ENCODE assay signal across 17 cellular contexts in the genomic region with DNA sequence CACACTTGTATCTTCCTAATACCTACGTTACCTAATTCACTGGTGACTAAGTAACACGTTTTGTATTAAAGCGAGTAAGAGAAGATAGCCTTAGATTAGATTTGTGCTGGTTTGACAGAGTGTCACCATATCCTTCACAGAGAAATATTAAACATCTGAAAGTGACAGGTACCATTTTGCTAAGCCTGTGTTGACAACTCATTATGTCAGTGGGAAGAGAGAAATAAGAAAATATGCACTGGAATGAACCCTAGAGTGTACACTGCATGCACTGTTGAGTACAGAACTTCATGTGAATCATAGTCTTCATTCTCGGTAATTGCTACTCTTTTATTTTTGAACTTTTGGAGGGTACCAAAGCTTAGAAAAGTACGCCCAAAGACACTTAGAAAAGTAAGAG. TPM values are rescaled to one million over a fixed set of nuclear protein-coding genes. Genes with fewer than 3 reads are reported as not detected.
DNase-seq lines count a peak whose midpoint lies in the region; ATAC-seq, FAIRE-seq and TF ChIP-seq lines count a peak whose summit lies in the region.
"Had no signal": no experiment of that assay in that cellular context is flagged by ENCODE, and none has a peak within 500 bp of the region (broad histone marks: within the 10 kb centered on the region; RNA-seq: fewer than 3 reads in every experiment).

No MANE protein-coding gene starts in this region.

- H3K27ac Mint-ChIP-seq in GM23338 = 0 out of 2 replicates have a peak overlapping the region, but pooled peaks have one; percentile 30
- H3K27ac Mint-ChIP-seq: CD4-positive, alpha-beta memory T cell had no signal

- no peak overlapping the region for H3K9ac ChIP-seq in kidney (ENCODE audit: low read length in 2 of 2)

- H3K79me2 ChIP-seq in GM23338 (replicated peaks; ENCODE audit: insufficient read depth) (peaks cover 16% of the 10 kb centered on the region), osteoblast (ENCODE audit: insufficient read depth, low read length) (no peaks in the 10 kb centered on the region)

- ATAC-seq in GM23338 = no peak

- DNase-seq in GM23338 (ENCODE audit: low spot score) (no peak), ascending aorta (ENCODE audit: low spot score in 2 of 2) (no peak), osteoblast (ENCODE audit: insufficient read length, low spot score, missing footprints) (peak; percentile 21), uterus (no peak), GM03348 (ENCODE audit: low spot score) (no peak), kidney (no peak)
- DNase-seq: C1 segment of cervical spinal cord; Calu3; CD4-positive, alpha-beta memory T cell; COR-L47; DMS53; DMS79 treated with DMSO at 0.1 percent for 48 hours; GF-D8; H7; HCEC 1CT had no signal

- no peaks in the 10 kb centered on the region for H3K36me3 Mint-ChIP-seq in GM23338 (ENCODE audit: low read depth)
- H3K36me3 Mint-ChIP-seq: CD4-positive, alpha-beta memory T cell had no signal

- H3K27me3 ChIP-seq in GM23338 (ENCODE audit: insufficient read depth) (no peaks in the 10 kb centered on the region), ascending aorta (no peaks in the 10 kb centered on the region), osteoblast (ENCODE audit: insufficient read depth, low read length) (no peaks in the 10 kb centered on the region), uterus (no peaks in the 10 kb centered on the region)

- H3K4me3 ChIP-seq in GM23338 = no peak overlapping the region
- no peak overlapping the region for H3K4me3 ChIP-seq in ascending aorta
- H3K4me3 ChIP-seq in osteoblast (ENCODE audit: insufficient read depth, low read length) = no peak overlapping the region
- no peak overlapping the region for H3K4me3 ChIP-seq in uterus
- no peak overlapping the region for H3K4me3 ChIP-seq in kidney (ENCODE audit: low read length in 2 of 2)

- H3K9me3 ChIP-seq in ascending aorta (no peaks in the 10 kb centered on the region), osteoblast (ENCODE audit: low read depth, low read length) (no peaks in the 10 kb centered on the region), uterus (no peaks in the 10 kb centered on the region), kidney (ENCODE audit: control insufficient read depth in 1 of 2, low read length in 2 of 2) (no peaks in the 10 kb centered on the region)

- H3F3A ChIP-seq in GM23338 (replicated peaks; ENCODE audit: low read depth) = no peaks in the 10 kb centered on the region

- H3K4me3 Mint-ChIP-seq in GM23338 = no peak overlapping the region
- H3K4me3 Mint-ChIP-seq: CD4-positive, alpha-beta memory T cell had no signal

- H3K27me3 Mint-ChIP-seq in GM23338 (ENCODE audit: insufficient read depth, low read depth, poor library complexity) = peaks cover 2% of the 10 kb centered on the region

- intact Hi-C loops in ascending aorta (cut with DNase I) (no loop called here), uterus (cut with DNase I; ENCODE audit: low total_unique reads) (no loop called here), kidney (cut with DNase I) (no loop called here)

- H3K9me3 Mint-ChIP-seq in GM23338 = no peaks in the 10 kb centered on the region

- H3K36me3 ChIP-seq in GM23338 (ENCODE audit: insufficient read depth) = no peaks in the 10 kb centered on the region
- H3K36me3 ChIP-seq in ascending aorta = no peaks in the 10 kb centered on the region
- no peaks in the 10 kb centered on the region for H3K36me3 ChIP-seq in osteoblast (ENCODE audit: insufficient read depth, low read length)
- H3K36me3 ChIP-seq in uterus = no peaks in the 10 kb centered on the region
- H3K36me3 ChIP-seq in kidney (ENCODE audit: control insufficient read depth in 1 of 2, insufficient read depth in 2 of 2, low read length in 2 of 2) = no peaks in the 10 kb centered on the region

- no peak overlapping the region for H3K4me2 ChIP-seq in GM23338
- H3K4me2 ChIP-seq in osteoblast (ENCODE audit: insufficient read depth, low read length) = no peak overlapping the region

- H3K4me1 ChIP-seq in GM23338 (ENCODE audit: insufficient read depth) (peaks cover 34% of the 10 kb centered on the region), ascending aorta (peaks cover 3 to 28% of the 10 kb centered on the region in 2 donors), osteoblast (ENCODE audit: insufficient read depth, low read length) (no peaks in the 10 kb centered on the region), uterus (peaks cover 0 to 5% of the 10 kb centered on the region in 2 donors), kidney (ENCODE audit: control insufficient read depth in 1 of 2, insufficient read depth in 1 of 2, low read depth in 1 of 2, low read length in 2 of 2) (peaks cover 0 to 3% of the 10 kb centered on the region in 2 donors)

- TF ChIP-seq CTCF in GM23338 (conservative IDR thresholded peaks at IDR 0.05; ENCODE audit: low read depth in 2 of 2) = no peak
- no peak for TF ChIP-seq CTCF in ascending aorta (IDR thresholded peaks at IDR 0.05)
- TF ChIP-seq CTCF in osteoblast (IDR thresholded peaks at IDR 0.05; ENCODE audit: extremely low read depth, low read depth, low read length) = no peak
- TF ChIP-seq CTCF in uterus (IDR thresholded peaks at IDR 0.05) = no peak
- no peak for TF ChIP-seq CTCF in kidney (IDR thresholded peaks at IDR 0.05; ENCODE audit: borderline replicate concordance, extremely low read depth, insufficient read depth)

- H3K27ac ChIP-seq in GM23338 (ENCODE audit: low read depth) = no peak overlapping the region
- peak overlapping the region; percentile 4 to 60 for H3K27ac ChIP-seq in ascending aorta
- H3K27ac ChIP-seq in osteoblast (ENCODE audit: low read depth, low read length) = no peak overlapping the region
- peak overlapping the region; percentile 12 to 21 for H3K27ac ChIP-seq in uterus
- H3K27ac ChIP-seq in kidney (ENCODE audit: low read depth in 2 of 2, low read length in 2 of 2) = no peak overlapping the region

- H3K9me2 ChIP-seq in GM23338 (ENCODE audit: insufficient read depth) = no peaks in the 10 kb centered on the region

- no peaks in the 10 kb centered on the region for H4K20me1 ChIP-seq in GM23338 (replicated peaks; ENCODE audit: insufficient read depth)
- H4K20me1 ChIP-seq in osteoblast (ENCODE audit: insufficient read depth, low read length) = no peaks in the 10 kb centered on the region

- FAIRE-seq in kidney (lab: Jason Lieb, UNC) = no peak
- FAIRE-seq: GM12892, H1 had no signal

- H2AFZ ChIP-seq in GM23338 = no peak overlapping the region
- H2AFZ ChIP-seq in osteoblast (ENCODE audit: low read length) = no peak overlapping the region

- no peak for TF ChIP-seq POLR2A in uterus (IDR thresholded peaks at IDR 0.05)

- H3K4me1 Mint-ChIP-seq in GM23338 = peaks cover 35% of the 10 kb centered on the region
- H3K4me1 Mint-ChIP-seq: CD4-positive, alpha-beta memory T cell had no signal

TF ChIP-seq in GM23338, 12 proteins besides CTCF, POLR2A, EP300 and RAD21 (continues in another document):
- TF ChIP-seq JUNB (IDR thresholded peaks at IDR 0.05; ENCODE audit: unreplicated experiment) (no peak), ZNF331 (CRISPR knock-in tag; IDR thresholded peaks at IDR 0.05; ENCODE audit: low read depth) (no peak), NANOG (IDR thresholded peaks at IDR 0.05; ENCODE audit: borderline replicate concordance) (no peak), STAT1 (IDR thresholded peaks at IDR 0.05; ENCODE audit: unreplicated experiment) (no peak), EZH2 (IDR thresholded peaks at IDR 0.05; ENCODE audit: low read depth, unreplicated experiment) (no peak)
- TF ChIP-seq, protein P1, sequence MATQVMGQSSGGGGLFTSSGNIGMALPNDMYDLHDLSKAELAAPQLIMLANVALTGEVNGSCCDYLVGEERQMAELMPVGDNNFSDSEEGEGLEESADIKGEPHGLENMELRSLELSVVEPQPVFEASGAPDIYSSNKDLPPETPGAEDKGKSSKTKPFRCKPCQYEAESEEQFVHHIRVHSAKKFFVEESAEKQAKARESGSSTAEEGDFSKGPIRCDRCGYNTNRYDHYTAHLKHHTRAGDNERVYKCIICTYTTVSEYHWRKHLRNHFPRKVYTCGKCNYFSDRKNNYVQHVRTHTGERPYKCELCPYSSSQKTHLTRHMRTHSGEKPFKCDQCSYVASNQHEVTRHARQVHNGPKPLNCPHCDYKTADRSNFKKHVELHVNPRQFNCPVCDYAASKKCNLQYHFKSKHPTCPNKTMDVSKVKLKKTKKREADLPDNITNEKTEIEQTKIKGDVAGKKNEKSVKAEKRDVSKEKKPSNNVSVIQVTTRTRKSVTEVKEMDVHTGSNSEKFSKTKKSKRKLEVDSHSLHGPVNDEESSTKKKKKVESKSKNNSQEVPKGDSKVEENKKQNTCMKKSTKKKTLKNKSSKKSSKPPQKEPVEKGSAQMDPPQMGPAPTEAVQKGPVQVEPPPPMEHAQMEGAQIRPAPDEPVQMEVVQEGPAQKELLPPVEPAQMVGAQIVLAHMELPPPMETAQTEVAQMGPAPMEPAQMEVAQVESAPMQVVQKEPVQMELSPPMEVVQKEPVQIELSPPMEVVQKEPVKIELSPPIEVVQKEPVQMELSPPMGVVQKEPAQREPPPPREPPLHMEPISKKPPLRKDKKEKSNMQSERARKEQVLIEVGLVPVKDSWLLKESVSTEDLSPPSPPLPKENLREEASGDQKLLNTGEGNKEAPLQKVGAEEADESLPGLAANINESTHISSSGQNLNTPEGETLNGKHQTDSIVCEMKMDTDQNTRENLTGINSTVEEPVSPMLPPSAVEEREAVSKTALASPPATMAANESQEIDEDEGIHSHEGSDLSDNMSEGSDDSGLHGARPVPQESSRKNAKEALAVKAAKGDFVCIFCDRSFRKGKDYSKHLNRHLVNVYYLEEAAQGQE (IDR thresholded peaks at IDR 0.05; ENCODE audit: unreplicated experiment) = no peak
- TF ChIP-seq, protein P2, sequence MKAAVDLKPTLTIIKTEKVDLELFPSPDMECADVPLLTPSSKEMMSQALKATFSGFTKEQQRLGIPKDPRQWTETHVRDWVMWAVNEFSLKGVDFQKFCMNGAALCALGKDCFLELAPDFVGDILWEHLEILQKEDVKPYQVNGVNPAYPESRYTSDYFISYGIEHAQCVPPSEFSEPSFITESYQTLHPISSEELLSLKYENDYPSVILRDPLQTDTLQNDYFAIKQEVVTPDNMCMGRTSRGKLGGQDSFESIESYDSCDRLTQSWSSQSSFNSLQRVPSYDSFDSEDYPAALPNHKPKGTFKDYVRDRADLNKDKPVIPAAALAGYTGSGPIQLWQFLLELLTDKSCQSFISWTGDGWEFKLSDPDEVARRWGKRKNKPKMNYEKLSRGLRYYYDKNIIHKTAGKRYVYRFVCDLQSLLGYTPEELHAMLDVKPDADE (IDR thresholded peaks at IDR 0.05) = no peak

RNA-seq across cellular contexts. Expression of a gene that starts 10.9 kb away (rescaled TPM):
- total RNA-seq in GM23338 (2014; rRNA removed; shearing (Covaris generic)) = 18.2 and 22.8 TPM in 2 replicates
- polyA plus RNA-seq in GM23338 (2016; fragmentation: Nextera tagmentation; extraction: Ambion mirVana) (17.3 and 21.1 TPM in 2 replicates), kidney (ENCODE audit: insufficient read depth, low read depth, low replicate concordance) (3.6 TPM)
- total RNA-seq in ascending aorta (50.2 TPM), osteoblast (19.5 and 32.1 TPM in 2 replicates), uterus (100 to 1,000 TPM in 1 of 4 donors, 10 to 100 TPM in 3; 32.4 to 136 (median 69.6) TPM), kidney (14.8 TPM)
- polyA plus RNA-seq: CD4-positive, alpha-beta memory T cell had no signal

Comparison
In these comparisons a context has a peak if more than half of its experiments do, and no peak if none do; other contexts are left out.
1. H3K27ac ChIP-seq: peak in ascending aorta (2 of 2) and uterus (2 of 2); none in GM23338 (single experiment), osteoblast (single experiment) and kidney (0 of 2).